In genomic region chr9:137421838-137422667, GRCh38 we compare ENCODE assay signal across 8 cellular contexts. TPM values are rescaled to one million over a fixed set of nuclear protein-coding genes. Genes with fewer than 3 reads are reported as not detected.
DNase-seq lines count a peak whose midpoint lies in the region; ATAC-seq and TF ChIP-seq lines count a peak whose summit lies in the region.

No MANE protein-coding gene starts in this region.

- no peak for TF ChIP-seq CTCF in testis (IDR thresholded peaks at IDR 0.05)

- H3K9me3 Mint-ChIP-seq in activated CD4-positive, alpha-beta T cell treated with anti-CD3 and anti-CD28 coated beads, Interleukin-2, amount 10 ng/mL, durations not matched to agents 7 days and 5 days, result no peaks in the 10 kb centered on the region
- no peaks in the 10 kb centered on the region for H3K9me3 Mint-ChIP-seq in activated T-helper 2 cell treated with anti-CD3 and anti-CD28 coated beads, Interferon-gamma antibody, Interleukin-2, Interleukin-4, amounts not matched to agents 10 μg/mL and 5 μg/mL and 100 μg/mL, durations not matched to agents 14 hours and 24 hours and 36 hours
- no peaks in the 10 kb centered on the region for H3K9me3 Mint-ChIP-seq in immature natural killer cell

- no peaks in the 10 kb centered on the region for H3K36me3 Mint-ChIP-seq in activated CD4-positive, alpha-beta T cell treated with anti-CD3 and anti-CD28 coated beads, Interleukin-2, amount 10 ng/mL, durations not matched to agents 7 days and 5 days (ENCODE audit: low read depth)
- no peaks in the 10 kb centered on the region for H3K36me3 Mint-ChIP-seq in activated T-helper 2 cell treated with anti-CD3 and anti-CD28 coated beads, Interferon-gamma antibody, Interleukin-2, Interleukin-4, amounts not matched to agents 10 μg/mL and 5 μg/mL and 100 μg/mL, durations not matched to agents 14 hours and 24 hours and 36 hours (ENCODE audit: low read depth)
- H3K36me3 Mint-ChIP-seq in immature natural killer cell, result no peaks in the 10 kb centered on the region

- H3K9me3 ChIP-seq in testis, result no peaks in the 10 kb centered on the region

- intact Hi-C loops in activated T-helper 2 cell treated with anti-CD3 and anti-CD28 coated beads, Interferon-gamma antibody, Interleukin-2, Interleukin-4, amounts not matched to agents 10 μg/mL and 5 μg/mL and 100 μg/mL, durations not matched to agents 14 hours and 24 hours and 36 hours (cut with micrococcal nuclease), result loop anchor here (2.0 to 10.0 kb wide), 3 partner anchors 23 to 113 kb away; no protein-coding TSS in a partner anchor
- intact Hi-C loops in testis (cut with DNase I; ENCODE audit: low total_unique reads), result no loop called here

- H3K4me3 ChIP-seq in testis, result peak overlapping the region; percentile 88 to 93

- no peaks in the 10 kb centered on the region for H3K27me3 ChIP-seq in testis

- peak overlapping the region; percentile 68 to 82 for H3K27ac ChIP-seq in testis

- H3K4me3 Mint-ChIP-seq in activated CD4-positive, alpha-beta T cell treated with anti-CD3 and anti-CD28 coated beads, Interleukin-2, amount 10 ng/mL, durations not matched to agents 7 days and 5 days, result peak overlapping the region; percentile 81
- H3K4me3 Mint-ChIP-seq in activated T-helper 2 cell treated with anti-CD3 and anti-CD28 coated beads, Interferon-gamma antibody, Interleukin-2, Interleukin-4, amounts not matched to agents 10 μg/mL and 5 μg/mL and 100 μg/mL, durations not matched to agents 14 hours and 24 hours and 36 hours (ENCODE audit: low read depth), result peak overlapping the region; percentile 88
- peak overlapping the region; percentile 81 to 90 (median 83) for H3K4me3 Mint-ChIP-seq in immature natural killer cell

- peak overlapping the region; percentile 75 for H3K27ac Mint-ChIP-seq in activated CD4-positive, alpha-beta T cell treated with anti-CD3 and anti-CD28 coated beads, Interleukin-2, amount 10 ng/mL, durations not matched to agents 7 days and 5 days
- peak overlapping the region; percentile 49 for H3K27ac Mint-ChIP-seq in activated T-helper 2 cell treated with anti-CD3 and anti-CD28 coated beads, Interferon-gamma antibody, Interleukin-2, Interleukin-4, amounts not matched to agents 10 μg/mL and 5 μg/mL and 100 μg/mL, durations not matched to agents 14 hours and 24 hours and 36 hours
- peak overlapping the region in 3 of 6 donors; percentile 41 to 75 (median 58) for H3K27ac Mint-ChIP-seq in immature natural killer cell

- CTCF ChIA-PET in activated CD4-positive, alpha-beta T cell treated with anti-CD3 and anti-CD28 coated beads, Interleukin-2, amount 10 ng/mL, durations not matched to agents 7 days and 5 days (lab: Charles Lee), result interaction anchor here (0.5 to 2.4 kb wide), 13 partner anchors 9 to 180 kb away, joined by 3 to 13 read pairs (median 4); partner anchors contain the start of gene NRARP

- no peak for TF ChIP-seq POLR2A in testis (IDR thresholded peaks at IDR 0.05)

- peaks cover 12% of the 10 kb centered on the region for H3K4me1 Mint-ChIP-seq in activated CD4-positive, alpha-beta T cell treated with anti-CD3 and anti-CD28 coated beads, Interleukin-2, amount 10 ng/mL, durations not matched to agents 7 days and 5 days
- peaks cover 10% of the 10 kb centered on the region for H3K4me1 Mint-ChIP-seq in activated T-helper 2 cell treated with anti-CD3 and anti-CD28 coated beads, Interferon-gamma antibody, Interleukin-2, Interleukin-4, amounts not matched to agents 10 μg/mL and 5 μg/mL and 100 μg/mL, durations not matched to agents 14 hours and 24 hours and 36 hours (ENCODE audit: low read depth)
- H3K4me1 Mint-ChIP-seq in immature natural killer cell, result peaks cover 11 to 14% of the 10 kb centered on the region in 2 donors

- H3K4me1 ChIP-seq in testis, result peaks cover 4% of the 10 kb centered on the region

- no peak for DNase-seq in activated CD4-positive, alpha-beta T cell treated with anti-CD3 and anti-CD28 coated beads, Interleukin-2, amount 10 ng/mL, durations not matched to agents 7 days and 5 days
- DNase-seq in activated CD4-positive, alpha-beta T cell treated with anti-CD3 and anti-CD28 coated beads, Interleukin-2, amount 50 U/mL, for 4 hours, result no peak
- no peak for DNase-seq in activated T-helper 2 cell treated with anti-CD3 and anti-CD28 coated beads, Interferon-gamma antibody, Interleukin-2, Interleukin-4, amounts not matched to agents 10 μg/mL and 5 μg/mL and 100 μg/mL, durations not matched to agents 14 hours and 24 hours and 36 hours (ENCODE audit: low spot score)
- DNase-seq in immature natural killer cell, result no peak
- no peak for DNase-seq in testis
- no peak for DNase-seq in ureter (ENCODE audit: low spot score)
- DNase-seq in NCI-H187 treated with DMSO at 0.1 percent for 48 hours (lab: John Stamatoyannopoulos, UW), result no peak

- H3K36me3 ChIP-seq in testis (ENCODE audit: low read depth, missing control alignments), result no peaks in the 10 kb centered on the region

- no peak for ATAC-seq in GM21381 (IDR thresholded peaks at IDR 0.05; ENCODE audit: unreplicated experiment)

- H3K27me3 Mint-ChIP-seq in activated CD4-positive, alpha-beta T cell treated with anti-CD3 and anti-CD28 coated beads, Interleukin-2, amount 10 ng/mL, durations not matched to agents 7 days and 5 days, result peaks cover 11% of the 10 kb centered on the region
- peaks cover 4% of the 10 kb centered on the region for H3K27me3 Mint-ChIP-seq in activated T-helper 2 cell treated with anti-CD3 and anti-CD28 coated beads, Interferon-gamma antibody, Interleukin-2, Interleukin-4, amounts not matched to agents 10 μg/mL and 5 μg/mL and 100 μg/mL, durations not matched to agents 14 hours and 24 hours and 36 hours (ENCODE audit: low read depth)
- H3K27me3 Mint-ChIP-seq in immature natural killer cell (ENCODE audit: low read depth in 3 of 3), result peaks cover 2 to 4% (median 2%) of the 10 kb centered on the region in 3 donors

- 2 to 3% methylated on average over 12 of the region's 12 CpGs for WGBS in testis, 2 donors

- POLR2A ChIA-PET in activated CD4-positive, alpha-beta T cell treated with anti-CD3 and anti-CD28 coated beads, Interleukin-2, amount 10 ng/mL, durations not matched to agents 7 days and 5 days (lab: Charles Lee), result interaction anchor here (1.8 kb wide), 1 partner anchor 181 kb away, joined by 4 read pairs; no protein-coding TSS in a partner anchor

RNA-seq across cellular contexts. Expression of gene EXD3, which starts 0.9 kb away (rescaled TPM):
- total RNA-seq in activated CD4-positive, alpha-beta T cell treated with anti-CD3 and anti-CD28 coated beads, Interleukin-2, amount 10 ng/mL, durations not matched to agents 7 days and 5 days, result 10 to 100 TPM; 10.3 to 13.2 TPM
- 6.8 and 8.0 TPM in 2 replicates for total RNA-seq in activated T-helper 2 cell treated with anti-CD3 and anti-CD28 coated beads, Interferon-gamma antibody, Interleukin-2, Interleukin-4, amounts not matched to agents 10 μg/mL and 5 μg/mL and 100 μg/mL, durations not matched to agents 14 hours and 24 hours and 36 hours
- polyA plus RNA-seq in immature natural killer cell (1 to 10 TPM; 1.6 to 6.3 (median 4.3) TPM), testis (ENCODE audit: insufficient read depth, low read depth, low replicate concordance) (8.9 TPM)
- total RNA-seq in testis (10 to 100 TPM; 15.5 to 24.5 TPM), ureter (43.0 TPM)

RNA-seq across cellular contexts. Expression of gene NOXA1, which starts 1.1 kb away (rescaled TPM):
- total RNA-seq in activated CD4-positive, alpha-beta T cell treated with anti-CD3 and anti-CD28 coated beads, Interleukin-2, amount 10 ng/mL, durations not matched to agents 7 days and 5 days, result 1 to 10 TPM in 1 of 2 experiments, under 1 TPM in 1; 0.46 to 1.1 TPM
- total RNA-seq in activated T-helper 2 cell treated with anti-CD3 and anti-CD28 coated beads, Interferon-gamma antibody, Interleukin-2, Interleukin-4, amounts not matched to agents 10 μg/mL and 5 μg/mL and 100 μg/mL, durations not matched to agents 14 hours and 24 hours and 36 hours, result 0.39 and 0.46 TPM in 2 replicates
- polyA plus RNA-seq in immature natural killer cell (1 to 10 TPM; 1.2 to 2.1 (median 1.4) TPM), testis (ENCODE audit: insufficient read depth, low read depth, low replicate concordance) (2.5 TPM)
- total RNA-seq in testis (1 to 10 TPM; 4.6 to 8.0 TPM), ureter (12.5 TPM)

RNA-seq across cellular contexts. Expression of gene ENTPD8, which starts 19.1 kb away (rescaled TPM):
- total RNA-seq in activated CD4-positive, alpha-beta T cell treated with anti-CD3 and anti-CD28 coated beads, Interleukin-2, amount 10 ng/mL, durations not matched to agents 7 days and 5 days, result not detected
- not detected in 2 replicates for total RNA-seq in activated T-helper 2 cell treated with anti-CD3 and anti-CD28 coated beads, Interferon-gamma antibody, Interleukin-2, Interleukin-4, amounts not matched to agents 10 μg/mL and 5 μg/mL and 100 μg/mL, durations not matched to agents 14 hours and 24 hours and 36 hours
- not detected for polyA plus RNA-seq in immature natural killer cell
- total RNA-seq in testis, result 1 to 10 TPM; 2.0 to 2.2 TPM
- 0.37 TPM for polyA plus RNA-seq in testis (ENCODE audit: insufficient read depth, low read depth, low replicate concordance)
- total RNA-seq in ureter, result not detected

RNA-seq across cellular contexts. Expression of gene NSMF, which starts 37.1 kb away (rescaled TPM):
- total RNA-seq in activated CD4-positive, alpha-beta T cell treated with anti-CD3 and anti-CD28 coated beads, Interleukin-2, amount 10 ng/mL, durations not matched to agents 7 days and 5 days, result 10 to 100 TPM; 57.6 to 60.3 TPM
- 56.1 and 57.6 TPM in 2 replicates for total RNA-seq in activated T-helper 2 cell treated with anti-CD3 and anti-CD28 coated beads, Interferon-gamma antibody, Interleukin-2, Interleukin-4, amounts not matched to agents 10 μg/mL and 5 μg/mL and 100 μg/mL, durations not matched to agents 14 hours and 24 hours and 36 hours
- polyA plus RNA-seq in immature natural killer cell (10 to 100 TPM in 1 of 3 donors, 1 to 10 TPM in 2; 9.4 to 14.3 (median 9.6) TPM), testis (ENCODE audit: insufficient read depth, low read depth, low replicate concordance) (42.5 TPM)
- total RNA-seq in testis (100 to 1,000 TPM in 1 of 2 donors, 10 to 100 TPM in 1; 81.7 to 105 TPM), ureter (49.3 TPM)
